ENCODE assay signal across 12 cellular contexts in genomic region chr2:7692657-7693161, GRCh38.
DNase-seq lines count a peak whose midpoint lies in the region; ATAC-seq and TF ChIP-seq lines count a peak whose summit lies in the region.
"Had no signal": no experiment of that assay in that cellular context is flagged by ENCODE, and none has a peak within 500 bp of the region (broad histone marks: within the 10 kb centered on the region; RNA-seq: fewer than 3 reads in every experiment).

No MANE protein-coding gene starts in this region.

- in situ Hi-C loops in GM13977 (cut with MboI; ENCODE audit: low pct_unique_long_range_greater_than_20kb, low sequenced_read_pairs, unreplicated experiment), result no loop called here

- no peak for TF ChIP-seq EP300 in sigmoid colon (IDR thresholded peaks at IDR 0.05)

- WGBS in sigmoid colon, 2 donors, result 92 to 95% methylated on average over 1 of the region's 1 CpG

- no peak for ATAC-seq in HG02885 (IDR thresholded peaks at IDR 0.05; ENCODE audit: poor library complexity, unreplicated experiment)

- H3K9me3 ChIP-seq in sigmoid colon, result no peaks in the 10 kb centered on the region
- H3K9me3 ChIP-seq: neutrophil had no signal

- no peaks in the 10 kb centered on the region for H3K36me3 ChIP-seq in sigmoid colon
- H3K36me3 ChIP-seq: neutrophil had no signal

- no peaks in the 10 kb centered on the region for H3K27me3 ChIP-seq in sigmoid colon
- H3K27me3 ChIP-seq: hepatocyte had no signal

- H3K27ac ChIP-seq in coronary artery (no peak overlapping the region), sigmoid colon (no peak overlapping the region), substantia nigra (ENCODE audit: low read depth, low read length, poor library complexity, severe bottlenecking) (no peak overlapping the region)
- H3K27ac ChIP-seq: hepatocyte, neutrophil had no signal

- intact Hi-C loops in sigmoid colon (cut with DNase I), result no loop called here

- TF ChIP-seq POLR2A in sigmoid colon (IDR thresholded peaks at IDR 0.05), result no peak

- DNase-seq in NCI-H146 (lab: John Stamatoyannopoulos, UW) (peak; percentile 51), NCI-H146 treated with DMSO at 0.1 percent for 48 hours (lab: John Stamatoyannopoulos, UW; ENCODE audit: unreplicated experiment) (no peak), NCI-H2171 treated with DMSO at 0.1 percent for 48 hours (lab: John Stamatoyannopoulos, UW) (peak; percentile 37), coronary artery (ENCODE audit: low spot score) (peak; percentile 76), sigmoid colon (peak; percentile 71), GM13977 (ENCODE audit: low spot score) (no peak), substantia nigra (lab: John Stamatoyannopoulos, UW) (no peak)
- DNase-seq: AML-193, amygdala had no signal

- H3K4me1 ChIP-seq in sigmoid colon, result no peaks in the 10 kb centered on the region

- H3K4me3 ChIP-seq in coronary artery, result no peak overlapping the region
- no peak overlapping the region for H3K4me3 ChIP-seq in sigmoid colon
- H3K4me3 ChIP-seq: hepatocyte had no signal

- TF ChIP-seq CTCF in coronary artery (IDR thresholded peaks at IDR 0.05) (no peak), sigmoid colon (IDR thresholded peaks at IDR 0.05) (no peak), GM13977 (IDR thresholded peaks at IDR 0.05; ENCODE audit: extremely low read depth, insufficient read depth, missing control alignments) (no peak)

Comparison
In these comparisons a context has a peak if more than half of its experiments do, and no peak if none do; other contexts are left out.
1. DNase-seq: peak in NCI-H146 (single experiment), NCI-H2171 treated with DMSO at 0.1 percent for 48 hours (single experiment), coronary artery (single experiment) and sigmoid colon (single experiment); none in NCI-H146 treated with DMSO at 0.1 percent for 48 hours (single experiment), GM13977 (single experiment) and substantia nigra (0 of 49).